ENCODE assay signal across 7 cellular contexts in the genomic region with DNA sequence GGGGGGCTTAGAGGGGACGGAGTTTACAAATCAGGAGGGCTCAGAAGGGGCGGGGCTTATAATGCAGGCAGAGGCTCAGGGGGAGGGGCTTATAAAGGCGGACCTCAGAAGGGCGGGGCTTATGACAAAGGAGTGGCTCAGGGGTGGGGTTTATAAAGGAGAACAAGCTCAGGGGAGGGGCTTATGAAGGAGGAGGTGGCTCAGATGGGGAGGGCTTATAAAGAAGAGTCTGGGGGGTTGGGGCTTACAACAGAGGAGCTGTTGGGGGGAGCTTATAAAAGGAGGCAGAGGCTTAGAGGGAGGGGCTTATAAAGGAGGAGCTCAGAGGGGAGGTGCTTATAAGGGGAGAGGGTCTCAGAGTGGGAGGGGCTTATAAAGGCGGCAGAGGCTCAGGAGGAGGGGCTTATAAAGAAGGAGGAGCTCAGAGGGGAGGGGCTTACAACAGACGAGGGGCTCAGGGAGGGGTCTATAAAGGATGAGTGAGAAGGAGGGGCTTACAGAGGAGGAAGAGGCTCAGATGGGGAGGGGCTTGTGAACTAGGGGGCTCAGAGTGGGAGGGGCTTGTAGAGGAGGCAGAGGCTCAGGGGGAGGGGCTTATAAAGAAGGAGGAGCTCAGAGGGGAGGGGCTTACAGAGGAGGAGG. TPM values are rescaled to one million over a fixed set of nuclear protein-coding genes. Genes with fewer than 3 reads are reported as not detected.
DNase-seq lines count a peak whose midpoint lies in the region; ATAC-seq and TF ChIP-seq lines count a peak whose summit lies in the region.
"Had no signal": no experiment of that assay in that cellular context is flagged by ENCODE, and none has a peak within 500 bp of the region (broad histone marks: within the 10 kb centered on the region; RNA-seq: fewer than 3 reads in every experiment).

No MANE protein-coding gene starts in this region.

- H3K36me3 ChIP-seq in KOPT-K1 (ENCODE audit: insufficient read depth, low read length) (peaks cover 23% of the 10 kb centered on the region; the same call in 1 of the 2 replicates), osteoblast (ENCODE audit: insufficient read depth, low read length) (no peaks in the 10 kb centered on the region)

- H3K4me2 ChIP-seq in osteoblast (ENCODE audit: insufficient read depth, low read length) = no peak overlapping the region

- H3K9me3 Mint-ChIP-seq in activated B cell treated with CpG ODN at 0.5 μM for 24 hours = no peaks in the 10 kb centered on the region

- intact Hi-C loops in activated B cell treated with CpG ODN at 0.5 μM for 24 hours (cut with micrococcal nuclease) = no loop called here

- H4K20me1 ChIP-seq in osteoblast (ENCODE audit: insufficient read depth, low read length) = no peaks in the 10 kb centered on the region

- no peaks in the 10 kb centered on the region for H3K79me2 ChIP-seq in osteoblast (ENCODE audit: insufficient read depth, low read length)

- CTCF ChIA-PET in activated B cell treated with CpG ODN at 0.5 μM for 24 hours (lab: Charles Lee) = interaction anchor here (0.6 to 1.2 kb wide), 2 partner anchors 22 to 50 kb away, joined by 3 to 6 read pairs; no protein-coding TSS in a partner anchor

- H3K9me3 ChIP-seq in KOPT-K1 (ENCODE audit: insufficient read depth, low read length, poor library complexity, severe bottlenecking) (no peaks in the 10 kb centered on the region), osteoblast (ENCODE audit: low read depth, low read length) (no peaks in the 10 kb centered on the region)

- no peak overlapping the region for H3K27ac Mint-ChIP-seq in activated B cell treated with CpG ODN at 0.5 μM for 24 hours

- peak overlapping the region; percentile 72 for H3K4me3 Mint-ChIP-seq in activated B cell treated with CpG ODN at 0.5 μM for 24 hours

- H3K4me1 Mint-ChIP-seq in activated B cell treated with CpG ODN at 0.5 μM for 24 hours = peaks cover 16% of the 10 kb centered on the region

- ATAC-seq in activated B cell treated with CpG ODN at 0.5 μM for 24 hours (ENCODE audit: low read depth) (peak; percentile 86), HG02852 (IDR thresholded peaks at IDR 0.05; ENCODE audit: unreplicated experiment) (no peak)

- H3K4me3 ChIP-seq in osteoblast (ENCODE audit: insufficient read depth, low read length) = no peak overlapping the region

- H3K27me3 ChIP-seq in osteoblast (ENCODE audit: insufficient read depth, low read length) = peaks cover 48% of the 10 kb centered on the region

- H2AFZ ChIP-seq in osteoblast (ENCODE audit: low read length) = no peak overlapping the region

- DNase-seq in activated B cell treated with CpG ODN at 0.5 μM for 24 hours (no peak), osteoblast (ENCODE audit: insufficient read length, low spot score, missing footprints) (peak; percentile 86), COR-L47 (lab: John Stamatoyannopoulos, UW) (no peak), A172 (ENCODE audit: low spot score) (no peak)

- H3K36me3 Mint-ChIP-seq in activated B cell treated with CpG ODN at 0.5 μM for 24 hours (ENCODE audit: low read depth) = no peaks in the 10 kb centered on the region

- TF ChIP-seq CTCF in activated B cell treated with CpG ODN at 0.5 μM for 24 hours (IDR thresholded peaks at IDR 0.05) = no peak
- no peak for TF ChIP-seq CTCF in osteoblast (IDR thresholded peaks at IDR 0.05; ENCODE audit: extremely low read depth, low read depth, low read length)

- no peaks in the 10 kb centered on the region for H3K27me3 Mint-ChIP-seq in activated B cell treated with CpG ODN at 0.5 μM for 24 hours

- H3K4me1 ChIP-seq in osteoblast (ENCODE audit: insufficient read depth, low read length) = no peaks in the 10 kb centered on the region

- H3K27ac ChIP-seq in KOPT-K1 (ENCODE audit: low read depth, low read length, poor library complexity, severe bottlenecking) = peak overlapping the region; percentile 73
- no peak overlapping the region for H3K27ac ChIP-seq in osteoblast (ENCODE audit: low read depth, low read length)

- POLR2A ChIA-PET in activated B cell treated with CpG ODN at 0.5 μM for 24 hours (lab: Charles Lee) = interaction anchor here (0.7 to 1.9 kb wide), 3 partner anchors 21 to 283 kb away, joined by 4 to 17 read pairs (median 6); partner anchors contain the start of genes DOHH and MRPL54

RNA-seq across cellular contexts. Expression of gene SMIM24, which starts 1.0 kb away (rescaled TPM):
- total RNA-seq in activated B cell treated with CpG ODN at 0.5 μM for 24 hours (0.34 TPM in 1 of 2 replicates, not detected in the other), osteoblast (not detected in 2 replicates)
- total RNA-seq in A172 (2014; rRNA removed; shearing (Covaris generic)) = not detected in 2 replicates

RNA-seq across cellular contexts. Expression of gene SMIM44, which starts 3.9 kb away (rescaled TPM):
- total RNA-seq in activated B cell treated with CpG ODN at 0.5 μM for 24 hours (not detected in 2 replicates), osteoblast (not detected in 2 replicates)
- not detected in 2 replicates for total RNA-seq in A172 (2014; rRNA removed; shearing (Covaris generic))
- total RNA-seq: T-helper 2 cell treated with Interferon-gamma antibody and Interleukin-4, amounts not matched to agents 100 ng/mL and 5 ng/mL, for 36 hours had no signal

RNA-seq across cellular contexts. Expression of gene DOHH, which starts 21.2 kb away (rescaled TPM):
- total RNA-seq in activated B cell treated with CpG ODN at 0.5 μM for 24 hours = 12.8 and 13.6 TPM in 2 replicates
- total RNA-seq in osteoblast = 7.7 and 8.3 TPM in 2 replicates
- 18.0 and 27.3 TPM in 2 replicates for total RNA-seq in A172 (2014; rRNA removed; shearing (Covaris generic))

RNA-seq across cellular contexts. Expression of gene FZR1, which starts 26.8 kb away (rescaled TPM):
- total RNA-seq in activated B cell treated with CpG ODN at 0.5 μM for 24 hours (53.5 and 66.0 TPM in 2 replicates), osteoblast (36.6 and 39.5 TPM in 2 replicates)
- total RNA-seq in A172 (2014; rRNA removed; shearing (Covaris generic)) = 44.4 and 46.2 TPM in 2 replicates

RNA-seq across cellular contexts. Expression of gene TEKTIP1, which starts 59.7 kb away (rescaled TPM):
- total RNA-seq in activated B cell treated with CpG ODN at 0.5 μM for 24 hours (7.1 and 8.1 TPM in 2 replicates), osteoblast (not detected in 2 replicates)
- total RNA-seq in A172 (2014; rRNA removed; shearing (Covaris generic)) = not detected in 2 replicates
